ENCODE assay signal across 8 cellular contexts in genomic region chr15:81160312-81161214, GRCh38. TPM values are rescaled to one million over a fixed set of nuclear protein-coding genes. Genes with fewer than 3 reads are reported as not detected.
DNase-seq lines count a peak whose midpoint lies in the region; ATAC-seq and TF ChIP-seq lines count a peak whose summit lies in the region.

No MANE protein-coding gene starts in this region.

- H3K9me3 ChIP-seq in aorta (ENCODE audit: control insufficient read depth, low read length) (no peaks in the 10 kb centered on the region), OCI-LY7 (ENCODE audit: low read length) (no peaks in the 10 kb centered on the region)

- no peak overlapping the region for H3K4me2 ChIP-seq in OCI-LY7 (ENCODE audit: low read length)

- no peaks in the 10 kb centered on the region for H4K20me1 ChIP-seq in OCI-LY7 (ENCODE audit: insufficient read depth, low read length)

- no TSS peak for BruUV-seq in OCI-LY7 (replicated peaks; lab: Mats Ljungman, UMichigan)

- ATAC-seq in stimulated activated naive CD8-positive, alpha-beta T cell treated with anti-CD3 and anti-CD28 coated beads, Interleukin-15, amount 100 ng/mL, for 72 hours = peak; percentile 13
- ATAC-seq in stimulated activated naive CD8-positive, alpha-beta T cell treated with anti-CD3 and anti-CD28 coated beads, Interleukin-15, Interleukin-2, amounts not matched to agents 100 U/mL and 50 U/mL, for 24 hours = no peak
- peak; percentile 73 for ATAC-seq in aorta (ENCODE audit: low FRiP score)

- CTCF ChIA-PET in OCI-LY7 (lab: Charles Lee; ENCODE audit: unreplicated experiment) = no interaction called here

- H3K9me3 Mint-ChIP-seq in stimulated activated naive CD8-positive, alpha-beta T cell treated with anti-CD3 and anti-CD28 coated beads, Interleukin-15, amount 100 ng/mL, for 72 hours = no peaks in the 10 kb centered on the region

- no peak overlapping the region for H3K27ac ChIP-seq in aorta (ENCODE audit: low read depth in 1 of 2, low read length in 2 of 2)
- no peak overlapping the region for H3K27ac ChIP-seq in OCI-LY7 (ENCODE audit: low read depth, low read length, poor library complexity, severe bottlenecking)

- no peak for TF ChIP-seq CTCF in OCI-LY7 (conservative IDR thresholded peaks at IDR 0.05; ENCODE audit: low read length)

- H3K4me3 Mint-ChIP-seq in stimulated activated naive CD8-positive, alpha-beta T cell treated with anti-CD3 and anti-CD28 coated beads, Interleukin-15, amount 100 ng/mL, for 72 hours = no peak overlapping the region

- intact Hi-C loops in aorta (cut with DNase I) = no loop called here
- intact Hi-C loops in OCI-LY7 (cut with micrococcal nuclease; ENCODE audit: unreplicated experiment) = no loop called here

- H3K27me3 Mint-ChIP-seq in stimulated activated naive CD8-positive, alpha-beta T cell treated with anti-CD3 and anti-CD28 coated beads, Interleukin-15, amount 100 ng/mL, for 72 hours = peaks cover 5% of the 10 kb centered on the region

- H3K79me2 ChIP-seq in OCI-LY7 (ENCODE audit: insufficient read depth, low read depth, low read length) = no peaks in the 10 kb centered on the region

- no peak overlapping the region for H2AFZ ChIP-seq in OCI-LY7 (ENCODE audit: low read length)

- H3K27me3 ChIP-seq in aorta (ENCODE audit: control insufficient read depth in 1 of 2, insufficient read depth in 2 of 2, low read length in 1 of 2) = no peaks in the 10 kb centered on the region

- H3K4me1 ChIP-seq in aorta (ENCODE audit: control insufficient read depth in 1 of 2, insufficient read depth in 2 of 2, low read length in 2 of 2) (no peaks in the 10 kb centered on the region), OCI-LY7 (ENCODE audit: insufficient read depth, low read length, poor library complexity, severe bottlenecking) (no peaks in the 10 kb centered on the region)

- H3K4me3 ChIP-seq in aorta (ENCODE audit: low read length in 2 of 2) = no peak overlapping the region
- H3K4me3 ChIP-seq in OCI-LY7 (ENCODE audit: low read depth, low read length, poor library complexity, severe bottlenecking) = no peak overlapping the region

- peaks cover 29% of the 10 kb centered on the region for H3K4me1 Mint-ChIP-seq in stimulated activated naive CD8-positive, alpha-beta T cell treated with anti-CD3 and anti-CD28 coated beads, Interleukin-15, amount 100 ng/mL, for 72 hours

- DNase-seq in stimulated activated naive CD8-positive, alpha-beta T cell treated with anti-CD3 and anti-CD28 coated beads, Interleukin-15, amount 100 ng/mL, for 72 hours = no peak
- DNase-seq in stimulated activated naive CD8-positive, alpha-beta T cell treated with anti-CD3 and anti-CD28 coated beads, Interleukin-15, Interleukin-2, amounts not matched to agents 100 U/mL and 50 U/mL, for 24 hours = no peak
- peak; percentile 36 for DNase-seq in amniotic stem cell (lab: John Stamatoyannopoulos, UW)
- peak; percentile 71 for DNase-seq in iris pigment epithelial cell (ENCODE audit: low read depth)
- DNase-seq in aorta = peak; percentile 54 to 77
- no peak for DNase-seq in globus pallidus (ENCODE audit: low spot score)
- DNase-seq in OCI-LY7 (ENCODE audit: low spot score) = no peak
- no peak for DNase-seq in NCI-H146 (lab: John Stamatoyannopoulos, UW)

- POLR2A ChIA-PET in OCI-LY7 (lab: Charles Lee) = no interaction called here

- H3K36me3 ChIP-seq in aorta (ENCODE audit: control insufficient read depth in 1 of 2, insufficient read depth in 2 of 2, low read length in 1 of 2) (no peaks in the 10 kb centered on the region), OCI-LY7 (ENCODE audit: insufficient read depth, low read length) (no peaks in the 10 kb centered on the region)

- H3K9me2 ChIP-seq in OCI-LY7 (ENCODE audit: insufficient read depth, low read length) = no peaks in the 10 kb centered on the region

- no peak overlapping the region for H3K27ac Mint-ChIP-seq in stimulated activated naive CD8-positive, alpha-beta T cell treated with anti-CD3 and anti-CD28 coated beads, Interleukin-15, amount 100 ng/mL, for 72 hours

- 52 to 54% methylated on average over 11 of the region's 11 CpGs for WGBS in aorta, 2 donors

RNA-seq across cellular contexts. Expression of gene CFAP161, which starts 26.5 kb away (rescaled TPM):
- total RNA-seq in aorta = under 1 TPM; 0.45 to 0.84 TPM
- not detected for polyA plus RNA-seq in aorta
- total RNA-seq in OCI-LY7 (2014; rRNA removed; shearing (Covaris generic)) = not detected in 2 replicates
- total RNA-seq in OCI-LY7 (2022) = not detected in 2 replicates

RNA-seq across cellular contexts. Expression of gene IL16, which starts 36.1 kb away (rescaled TPM):
- total RNA-seq in aorta (10 to 100 TPM in 1 of 2 donors, 1 to 10 TPM in 1; 9.1 to 19.5 TPM), OCI-LY7 (2022) (76.0 and 85.1 TPM in 2 replicates)
- 1 to 10 TPM; 5.3 to 6.5 TPM for polyA plus RNA-seq in aorta
- 58.9 and 81.3 TPM in 2 replicates for total RNA-seq in OCI-LY7 (2014; rRNA removed; shearing (Covaris generic))

Comparison
In these comparisons a context has a peak if more than half of its experiments do, and no peak if none do; other contexts are left out.
1. DNase-seq: peak in amniotic stem cell (single experiment), iris pigment epithelial cell (single experiment) and aorta (2 of 2); none in stimulated activated naive CD8-positive, alpha-beta T cell treated with anti-CD3 and anti-CD28 coated beads, Interleukin-15, amount 100 ng/mL, for 72 hours (0 of 2), stimulated activated naive CD8-positive, alpha-beta T cell treated with anti-CD3 and anti-CD28 coated beads, Interleukin-15, Interleukin-2, amounts not matched to agents 100 U/mL and 50 U/mL, for 24 hours (single experiment), globus pallidus (single experiment), OCI-LY7 (single experiment) and NCI-H146 (single experiment).